In the genomic region with DNA sequence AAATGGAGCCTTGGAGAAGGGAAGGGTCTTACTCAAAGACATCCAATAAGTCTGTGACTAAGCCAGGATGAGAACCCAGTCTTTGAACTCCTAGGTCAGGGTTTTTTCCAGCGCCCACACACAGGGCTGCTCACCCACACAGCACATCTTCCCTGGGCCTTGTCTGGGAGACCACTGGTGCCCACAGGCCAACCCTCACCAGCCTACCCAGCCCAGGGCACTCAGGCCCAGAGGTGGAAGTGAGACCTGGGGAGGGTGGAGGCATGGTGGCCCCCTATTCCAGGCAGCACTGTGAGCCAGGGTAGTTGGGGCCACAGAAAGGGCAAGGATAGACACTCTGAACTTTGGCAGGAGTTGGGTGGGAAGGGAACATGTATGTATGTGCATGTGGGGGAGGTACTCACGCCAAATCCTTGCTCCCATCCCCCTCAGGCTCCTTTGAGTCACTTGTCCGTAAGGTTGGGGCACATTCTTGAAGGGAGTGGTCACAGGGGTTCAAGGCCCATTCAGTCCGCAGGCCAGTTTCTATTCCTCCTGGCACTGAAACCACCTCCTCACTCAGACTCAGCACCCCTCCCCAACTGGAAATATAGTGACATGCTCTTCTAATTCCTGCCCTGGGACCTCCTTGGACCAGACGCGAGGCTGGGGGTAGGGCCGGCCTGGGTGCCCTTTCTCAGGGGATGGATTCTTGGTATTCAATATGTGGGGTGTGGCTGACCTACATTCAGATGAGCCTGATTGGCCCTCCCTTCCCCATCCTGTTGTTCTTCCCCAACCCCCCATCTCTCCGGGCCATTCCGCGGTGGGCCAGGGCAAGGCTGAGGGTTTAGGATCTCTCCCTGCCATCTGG, we compare ENCODE assay signal across 8 cellular contexts. TPM values are rescaled to one million over a fixed set of nuclear protein-coding genes. Genes with fewer than 3 reads are reported as not detected.
DNase-seq lines count a peak whose midpoint lies in the region; ATAC-seq and TF ChIP-seq lines count a peak whose summit lies in the region.

No MANE protein-coding gene starts in this region.

- no peaks in the 10 kb centered on the region for H3K9me3 ChIP-seq in skeletal muscle satellite cell (replicated peaks; ENCODE audit: low read length)
- no peaks in the 10 kb centered on the region for H3K9me3 ChIP-seq in MG63

- H3K36me3 Mint-ChIP-seq in T-helper 1 cell treated with Interleukin-12 subunit alpha and Interleukin-12 subunit beta and Interleukin-4 antibody, amounts not matched to agents 30 μg/mL and 1 μg/mL, for 36 hours (ENCODE audit: low read depth) = no peaks in the 10 kb centered on the region
- H3K36me3 Mint-ChIP-seq in chondrocyte (ENCODE audit: low read depth) = no peaks in the 10 kb centered on the region

- peak overlapping the region; percentile 73 for H3K4me2 ChIP-seq in skeletal muscle satellite cell (ENCODE audit: low read length)

- H3K36me3 ChIP-seq in skeletal muscle satellite cell (ENCODE audit: insufficient read depth, low read length) (no peaks in the 10 kb centered on the region), MG63 (no peaks in the 10 kb centered on the region)

- H3K9ac ChIP-seq in skeletal muscle satellite cell (ENCODE audit: low read depth, low read length) = no peak overlapping the region

- ATAC-seq in HG03159 (IDR thresholded peaks at IDR 0.05; ENCODE audit: unreplicated experiment) (peak; percentile 27), GM21526 (IDR thresholded peaks at IDR 0.05; ENCODE audit: low FRiP score, unreplicated experiment) (no peak)

- H3K4me3 ChIP-seq in skeletal muscle satellite cell (ENCODE audit: low read length) = no peak overlapping the region
- H3K4me3 ChIP-seq in MG63 = no peak overlapping the region

- H3K27me3 Mint-ChIP-seq in T-helper 1 cell treated with Interleukin-12 subunit alpha and Interleukin-12 subunit beta and Interleukin-4 antibody, amounts not matched to agents 30 μg/mL and 1 μg/mL, for 36 hours (ENCODE audit: low read depth) = peaks cover 8% of the 10 kb centered on the region
- peaks cover 2% of the 10 kb centered on the region for H3K27me3 Mint-ChIP-seq in chondrocyte (ENCODE audit: low read depth)

- peak overlapping the region; percentile 80 for H3K4me3 Mint-ChIP-seq in T-helper 1 cell treated with Interleukin-12 subunit alpha and Interleukin-12 subunit beta and Interleukin-4 antibody, amounts not matched to agents 30 μg/mL and 1 μg/mL, for 36 hours
- H3K4me3 Mint-ChIP-seq in chondrocyte (ENCODE audit: unreplicated experiment) = peak overlapping the region; percentile 14

- TF ChIP-seq CTCF in chondrocyte (IDR thresholded peaks at IDR 0.05) = no peak

- H3K4me1 Mint-ChIP-seq in T-helper 1 cell treated with Interleukin-12 subunit alpha and Interleukin-12 subunit beta and Interleukin-4 antibody, amounts not matched to agents 30 μg/mL and 1 μg/mL, for 36 hours (ENCODE audit: low read depth) = peaks cover 12% of the 10 kb centered on the region
- H3K4me1 Mint-ChIP-seq in chondrocyte (ENCODE audit: low read depth) = peaks cover 11% of the 10 kb centered on the region

- H3K9me3 Mint-ChIP-seq in T-helper 1 cell treated with Interleukin-12 subunit alpha and Interleukin-12 subunit beta and Interleukin-4 antibody, amounts not matched to agents 30 μg/mL and 1 μg/mL, for 36 hours = no peaks in the 10 kb centered on the region
- H3K9me3 Mint-ChIP-seq in chondrocyte (ENCODE audit: low read depth) = no peaks in the 10 kb centered on the region

- H3K27me3 ChIP-seq in skeletal muscle satellite cell (ENCODE audit: control insufficient read depth, insufficient read depth, low read length) (no peaks in the 10 kb centered on the region), MG63 (no peaks in the 10 kb centered on the region)

- H3K4me1 ChIP-seq in skeletal muscle satellite cell (ENCODE audit: control insufficient read depth, insufficient read depth, low read length) = peaks cover 7% of the 10 kb centered on the region

- DNase-seq in T-helper 1 cell (no peak), chondrocyte (ENCODE audit: low spot score) (peak; percentile 40), pons (ENCODE audit: low spot score) (no peak), MG63 (no peak)

- peak overlapping the region; percentile 71 for H3K27ac Mint-ChIP-seq in T-helper 1 cell treated with Interleukin-12 subunit alpha and Interleukin-12 subunit beta and Interleukin-4 antibody, amounts not matched to agents 30 μg/mL and 1 μg/mL, for 36 hours
- H3K27ac Mint-ChIP-seq in chondrocyte (ENCODE audit: unreplicated experiment) = no peak overlapping the region

RNA-seq across cellular contexts. Expression of gene SLC4A9, which starts 2.9 kb away (rescaled TPM):
- not detected in 3 replicates for total RNA-seq in chondrocyte
- not detected in 2 replicates for total RNA-seq in skeletal muscle satellite cell (2012; rRNA removed)
- total RNA-seq in MG63 (2014; rRNA removed; shearing (Covaris generic); ENCODE audit: low replicate concordance) = not detected in 2 replicates

RNA-seq across cellular contexts. Expression of gene HBEGF, which starts 10.7 kb away (rescaled TPM):
- 2.8 to 8.0 TPM (median 7.2 TPM) in 3 replicates for total RNA-seq in chondrocyte
- total RNA-seq in skeletal muscle satellite cell (2012; rRNA removed) = 2.8 and 4.4 TPM in 2 replicates
- 27.9 and 40.0 TPM in 2 replicates for total RNA-seq in MG63 (2014; rRNA removed; shearing (Covaris generic); ENCODE audit: low replicate concordance)

RNA-seq across cellular contexts. Expression of gene ANKHD1, which starts 44.5 kb away (rescaled TPM):
- total RNA-seq in chondrocyte = 61.4 to 79.8 TPM (median 67.7 TPM) in 3 replicates
- total RNA-seq in skeletal muscle satellite cell (2012; rRNA removed) = 38.9 and 46.9 TPM in 2 replicates
- 38.6 and 72.6 TPM in 2 replicates for total RNA-seq in MG63 (2014; rRNA removed; shearing (Covaris generic); ENCODE audit: low replicate concordance)

RNA-seq across cellular contexts. Expression of gene PFDN1, which starts 54.2 kb away (rescaled TPM):
- 44.5 to 50.5 TPM (median 49.0 TPM) in 3 replicates for total RNA-seq in chondrocyte
- total RNA-seq in skeletal muscle satellite cell (2012; rRNA removed) = 64.4 and 70.6 TPM in 2 replicates
- total RNA-seq in MG63 (2014; rRNA removed; shearing (Covaris generic); ENCODE audit: low replicate concordance) = 240 and 304 TPM in 2 replicates
